Comparison of ENCODE assay signal across 18 cellular contexts in the genomic region with DNA sequence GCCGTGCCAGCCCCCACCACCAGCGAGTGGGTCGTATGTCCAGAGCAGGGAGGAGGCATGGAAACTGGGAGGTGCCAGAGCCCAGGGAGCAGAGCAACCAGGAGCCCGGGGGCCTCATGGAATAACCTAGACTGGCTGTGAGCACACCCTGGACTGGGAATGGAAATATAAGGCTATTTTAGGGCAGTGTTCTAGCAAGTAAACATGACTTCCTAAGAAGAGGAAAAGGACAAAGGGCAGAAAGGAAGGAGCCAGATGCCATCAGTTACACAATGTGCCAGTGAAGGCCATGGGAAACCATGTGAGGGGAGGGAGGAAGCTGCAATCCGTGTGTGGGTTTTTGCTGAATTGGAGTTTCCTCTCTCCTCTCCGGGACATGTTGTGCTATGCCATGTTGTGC. TPM values are rescaled to one million over a fixed set of nuclear protein-coding genes. Genes with fewer than 3 reads are reported as not detected.
DNase-seq lines count a peak whose midpoint lies in the region; TF ChIP-seq lines count a peak whose summit lies in the region.
"Had no signal": no experiment of that assay in that cellular context is flagged by ENCODE, and none has a peak within 500 bp of the region (broad histone marks: within the 10 kb centered on the region; RNA-seq: fewer than 3 reads in every experiment).

No MANE protein-coding gene starts in this region.

- 73% methylated on average over 6 of the region's 6 CpGs for WGBS in esophagus muscularis mucosa
- WGBS in tibial nerve, 2 donors = 52 to 56% methylated on average over 6 of the region's 6 CpGs

- no peaks in the 10 kb centered on the region for H3K36me3 Mint-ChIP-seq in type B pancreatic cell
- H3K36me3 Mint-ChIP-seq: T-cell had no signal

- DNase-seq in NOMO-1 (lab: John Stamatoyannopoulos, UW; ENCODE audit: unreplicated experiment in 2 of 2) (peak; percentile 19 to 23), esophagus muscularis mucosa (ENCODE audit: extremely low spot score) (no peak), medulla oblongata (ENCODE audit: extremely low spot score) (peak; percentile 48), tibial nerve (ENCODE audit: low spot score in 2 of 2) (peak in 1 of 2 donors; percentile 55), type B pancreatic cell (ENCODE audit: extremely low spot score, unreplicated experiment) (no peak), HK-2 (ENCODE audit: unreplicated experiment) (no peak)
- no peak for DNase-seq in activated naive CD4-positive, alpha-beta T cell (lab: John Stamatoyannopoulos, UW)
- DNase-seq: activated CD4-positive, CD25-positive, alpha-beta regulatory T cell treated with anti-CD3 and anti-CD28 coated beads, Interleukin-2, amount 50 U/mL, for 72 hours; activated naive CD8-positive, alpha-beta T cell treated with anti-CD3 and anti-CD28 coated beads, Interleukin-2, amount 50 U/mL, for 24 hours; activated T-cell treated with anti-CD3 and anti-CD28 coated beads, Interleukin-2, amount 50 U/mL, for 24 hours; DMS79; H7; NCI-H1436; NCI-H446; PC-9; stimulated activated naive CD8-positive, alpha-beta T cell treated with anti-CD3 and anti-CD28 coated beads, Interleukin-15, amount 100 ng/mL, for 72 hours; T-cell had no signal

- H3K4me3 Mint-ChIP-seq in type B pancreatic cell = no peak overlapping the region
- H3K4me3 Mint-ChIP-seq: activated naive CD8-positive, alpha-beta T cell treated with anti-CD3 and anti-CD28 coated beads, Interleukin-2, amount 50 U/mL, for 24 hours; activated T-cell treated with anti-CD3 and anti-CD28 coated beads, Interleukin-2, amount 50 U/mL, for 24 hours; stimulated activated naive CD8-positive, alpha-beta T cell treated with anti-CD3 and anti-CD28 coated beads, Interleukin-15, amount 100 ng/mL, for 72 hours; T-cell had no signal

- no peak overlapping the region for H3K4me3 ChIP-seq in esophagus muscularis mucosa
- H3K4me3 ChIP-seq in tibial nerve = no peak overlapping the region
- H3K4me3 ChIP-seq: PC-9 had no signal

- no peaks in the 10 kb centered on the region for H3K9me3 Mint-ChIP-seq in type B pancreatic cell
- H3K9me3 Mint-ChIP-seq: activated naive CD8-positive, alpha-beta T cell treated with anti-CD3 and anti-CD28 coated beads, Interleukin-2, amount 50 U/mL, for 24 hours; activated T-cell treated with anti-CD3 and anti-CD28 coated beads, Interleukin-2, amount 50 U/mL, for 24 hours; stimulated activated naive CD8-positive, alpha-beta T cell treated with anti-CD3 and anti-CD28 coated beads, Interleukin-15, amount 100 ng/mL, for 72 hours; T-cell had no signal

- H3K4me1 Mint-ChIP-seq in type B pancreatic cell (ENCODE audit: unreplicated experiment) = no peaks in the 10 kb centered on the region
- H3K4me1 Mint-ChIP-seq: T-cell had no signal

- TF ChIP-seq CTCF in esophagus muscularis mucosa (IDR thresholded peaks at IDR 0.05) (no peak), tibial nerve (IDR thresholded peaks at IDR 0.05) (no peak), type B pancreatic cell (conservative IDR thresholded peaks at IDR 0.05) (no peak)

- TF ChIP-seq POLR2A in esophagus muscularis mucosa (IDR thresholded peaks at IDR 0.05; ENCODE audit: low read depth) (no peak), tibial nerve (IDR thresholded peaks at IDR 0.05) (no peak)

- H3K27ac ChIP-seq in esophagus muscularis mucosa (replicated peaks in 1 of 4) = peak overlapping the region in 3 of 4 donors; percentile 30 to 44 (median 43)
- peak overlapping the region in 2 of 4 donors; percentile 70 to 74 for H3K27ac ChIP-seq in tibial nerve
- H3K27ac ChIP-seq: epithelial cell of prostate, PC-9 had no signal

- H3K9me3 ChIP-seq in esophagus muscularis mucosa (no peaks in the 10 kb centered on the region), tibial nerve (no peaks in the 10 kb centered on the region)

- H3K27ac Mint-ChIP-seq in type B pancreatic cell = no peak overlapping the region
- H3K27ac Mint-ChIP-seq: activated naive CD8-positive, alpha-beta T cell treated with anti-CD3 and anti-CD28 coated beads, Interleukin-2, amount 50 U/mL, for 24 hours; activated T-cell treated with anti-CD3 and anti-CD28 coated beads, Interleukin-2, amount 50 U/mL, for 24 hours; stimulated activated naive CD8-positive, alpha-beta T cell treated with anti-CD3 and anti-CD28 coated beads, Interleukin-15, amount 100 ng/mL, for 72 hours; T-cell had no signal

- intact Hi-C loops in esophagus muscularis mucosa (cut with DNase I) = no loop called here

- H3K36me3 ChIP-seq in esophagus muscularis mucosa (no peaks in the 10 kb centered on the region), tibial nerve (no peaks in the 10 kb centered on the region)

- no peaks in the 10 kb centered on the region for H3K27me3 Mint-ChIP-seq in type B pancreatic cell
- H3K27me3 Mint-ChIP-seq: activated T-cell treated with anti-CD3 and anti-CD28 coated beads, Interleukin-2, amount 50 U/mL, for 24 hours; stimulated activated naive CD8-positive, alpha-beta T cell treated with anti-CD3 and anti-CD28 coated beads, Interleukin-15, amount 100 ng/mL, for 72 hours had no signal

- H3K27me3 ChIP-seq in esophagus muscularis mucosa = no peaks in the 10 kb centered on the region
- H3K27me3 ChIP-seq in tibial nerve = no peaks in the 10 kb centered on the region

- no peak for TF ChIP-seq EP300 in esophagus muscularis mucosa (IDR thresholded peaks at IDR 0.05)
- peak; percentile 82 to 93 for TF ChIP-seq EP300 in tibial nerve (IDR thresholded peaks at IDR 0.05)

- peaks cover 0 to 18% (median 5%) of the 10 kb centered on the region in 4 donors for H3K4me1 ChIP-seq in esophagus muscularis mucosa
- peaks cover 0 to 5% (median 0%) of the 10 kb centered on the region in 4 donors for H3K4me1 ChIP-seq in tibial nerve

RNA-seq across cellular contexts. Expression of a gene that starts 18.7 kb away (rescaled TPM):
- 10 to 100 TPM; 30.2 to 51.9 (median 35.0) TPM for total RNA-seq in esophagus muscularis mucosa
- total RNA-seq in tibial nerve = 100 to 1,000 TPM in 1 of 4 donors, 10 to 100 TPM in 3; 54.0 to 117 (median 75.2) TPM
- 56.2 and 58.1 TPM in 2 replicates for total RNA-seq in type B pancreatic cell (ENCODE audit: low replicate concordance)

Comparison
In these comparisons a context has a peak if more than half of its experiments do, and no peak if none do; other contexts are left out.
1. DNase-seq: peak in NOMO-1 (2 of 2) and medulla oblongata (single experiment); none in esophagus muscularis mucosa (single experiment), type B pancreatic cell (single experiment), HK-2 (single experiment) and activated naive CD4-positive, alpha-beta T cell (0 of 4).